Comparison of ENCODE assay signal across 27 cellular contexts in the genomic region with DNA sequence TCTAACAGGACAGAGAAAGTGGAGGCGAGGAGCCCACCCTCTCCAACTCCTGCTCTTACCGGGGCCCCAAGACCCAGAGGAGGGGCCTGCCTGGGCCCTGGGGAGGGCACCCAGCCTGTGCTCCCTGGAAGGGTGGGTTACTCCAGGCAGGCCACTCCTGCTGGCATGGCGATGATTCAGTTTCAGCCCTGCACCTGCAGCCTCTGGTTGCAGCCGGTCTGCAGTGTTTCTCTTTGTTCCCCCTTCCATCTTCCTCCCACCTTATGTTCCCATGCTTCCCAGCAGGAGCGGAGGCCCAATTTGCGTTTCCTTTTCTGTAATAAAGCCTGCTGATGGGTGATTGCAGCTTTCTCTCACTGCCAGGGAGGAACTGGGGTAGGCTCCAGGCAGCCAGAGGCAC. TPM values are rescaled to one million over a fixed set of nuclear protein-coding genes. Genes with fewer than 3 reads are reported as not detected.
DNase-seq lines count a peak whose midpoint lies in the region; ATAC-seq and TF ChIP-seq lines count a peak whose summit lies in the region.
"Had no signal": no experiment of that assay in that cellular context is flagged by ENCODE, and none has a peak within 500 bp of the region (broad histone marks: within the 10 kb centered on the region; RNA-seq: fewer than 3 reads in every experiment).

No MANE protein-coding gene starts in this region.

- H3K27ac ChIP-seq in GM23338 (ENCODE audit: low read depth) (no peak overlapping the region), osteoblast (ENCODE audit: low read depth, low read length) (no peak overlapping the region)
- H3K27ac ChIP-seq: transverse colon had no signal

- H3K27me3 Mint-ChIP-seq in GM23338 (ENCODE audit: insufficient read depth, low read depth, poor library complexity), result peaks cover 13% of the 10 kb centered on the region
- no peaks in the 10 kb centered on the region for H3K27me3 Mint-ChIP-seq in activated T-cell treated with anti-CD3 and anti-CD28 coated beads, Interleukin-2, amount 50 U/mL, for 72 hours (ENCODE audit: low read depth)
- H3K27me3 Mint-ChIP-seq: activated naive CD4-positive, alpha-beta T cell treated with anti-CD3 and anti-CD28 coated beads, Interleukin-2, amount 50 U/mL, for 24 hours had no signal

- TF ChIP-seq CTCF in GM23338 (conservative IDR thresholded peaks at IDR 0.05; ENCODE audit: low read depth in 2 of 2) (no peak), osteoblast (IDR thresholded peaks at IDR 0.05; ENCODE audit: extremely low read depth, low read depth, low read length) (no peak)

- H3K4me3 ChIP-seq in GM23338 (no peak overlapping the region), iPS-15b (ENCODE audit: low read depth, low read length) (no peak overlapping the region), osteoblast (ENCODE audit: insufficient read depth, low read length) (no peak overlapping the region)
- H3K4me3 ChIP-seq: transverse colon had no signal

- no peaks in the 10 kb centered on the region for H3K79me2 ChIP-seq in GM23338 (replicated peaks; ENCODE audit: insufficient read depth)
- no peaks in the 10 kb centered on the region for H3K79me2 ChIP-seq in osteoblast (ENCODE audit: insufficient read depth, low read length)

- ATAC-seq in GM23338, result peak; percentile 61
- ATAC-seq in activated T-cell treated with anti-CD3 and anti-CD28 coated beads, Interleukin-2, amount 50 U/mL, for 72 hours (replicated peaks in 1 of 2), result no peak
- ATAC-seq: activated CD8-positive, alpha-beta T cell treated with anti-CD3 and anti-CD28 coated beads, Interleukin-2, amount 10 ng/mL, durations not matched to agents 7 days and 5 days; HCT116; naive thymus-derived CD4-positive, alpha-beta T cell had no signal

- DNase-seq in GM23338 (ENCODE audit: low spot score), result peak; percentile 54
- DNase-seq in NCI-H146 treated with DMSO at 0.1 percent for 48 hours (lab: John Stamatoyannopoulos, UW; ENCODE audit: unreplicated experiment), result peak; percentile 32
- peak; percentile 64 for DNase-seq in osteoblast (ENCODE audit: insufficient read length, low spot score, missing footprints)
- DNase-seq in activated T-cell treated with anti-CD3 and anti-CD28 coated beads, Interleukin-2, amount 50 U/mL, for 72 hours, result no peak
- no peak for DNase-seq in NCI-H526 (lab: John Stamatoyannopoulos, UW)
- no peak for DNase-seq in NCI-H2029 treated with DMSO at 0.1 percent for 48 hours (lab: John Stamatoyannopoulos, UW)
- DNase-seq: activated CD4-positive, CD25-positive, alpha-beta regulatory T cell treated with anti-CD3 and anti-CD28 coated beads, Interleukin-2, amount 50 U/mL, for 72 hours; activated CD8-positive, alpha-beta T cell treated with anti-CD3 and anti-CD28 coated beads, Interleukin-2, amount 10 ng/mL, durations not matched to agents 7 days and 5 days; amygdala; DMS79 treated with DMSO at 0.1 percent for 48 hours; effector memory CD4-positive, alpha-beta T cell; GDM1; islet precursor cell; midbrain; naive thymus-derived CD4-positive, alpha-beta T cell; NCI-H187; NCI-H226; NCI-H82; SHP77 treated with DMSO at 0.1 percent for 48 hours; T-helper 2 cell had no signal

- 0 out of 2 replicates have a peak overlapping the region, but pooled peaks have one; percentile 48 for H3K4me2 ChIP-seq in GM23338
- H3K4me2 ChIP-seq in osteoblast (ENCODE audit: insufficient read depth, low read length), result no peak overlapping the region

- H3K9ac ChIP-seq in iPS-15b (ENCODE audit: low read depth, low read length), result peak overlapping the region; percentile 24

- peaks cover 4% of the 10 kb centered on the region; the same call in 1 of the 2 replicates for H3K9me2 ChIP-seq in GM23338 (ENCODE audit: insufficient read depth)

- H3K4me1 ChIP-seq in GM23338 (ENCODE audit: insufficient read depth), result peaks cover 7% of the 10 kb centered on the region; the same call in 1 of the 2 replicates
- peaks cover 4% of the 10 kb centered on the region for H3K4me1 ChIP-seq in iPS-15b (ENCODE audit: control insufficient read depth, insufficient read depth, low read length)
- H3K4me1 ChIP-seq in osteoblast (ENCODE audit: insufficient read depth, low read length), result no peaks in the 10 kb centered on the region

- H3K4me1 Mint-ChIP-seq in GM23338, result peaks cover 22% of the 10 kb centered on the region
- no peaks in the 10 kb centered on the region for H3K4me1 Mint-ChIP-seq in activated T-cell treated with anti-CD3 and anti-CD28 coated beads, Interleukin-2, amount 50 U/mL, for 72 hours (ENCODE audit: low read depth)
- H3K4me1 Mint-ChIP-seq: activated naive CD4-positive, alpha-beta T cell treated with anti-CD3 and anti-CD28 coated beads, Interleukin-2, amount 50 U/mL, for 24 hours; naive thymus-derived CD4-positive, alpha-beta T cell; stimulated activated effector memory CD8-positive, alpha-beta T cell treated with anti-CD3 and anti-CD28 coated beads, Interleukin-12 subunit alpha, Interleukin-12 subunit beta, amount 100 ng/mL, for 72 hours had no signal

- H2AFZ ChIP-seq in GM23338 (peak overlapping the region; percentile 93), osteoblast (ENCODE audit: low read length) (no peak overlapping the region)

- H3K9me3 ChIP-seq in iPS-15b (ENCODE audit: control insufficient read depth, insufficient read depth, low read length) (no peaks in the 10 kb centered on the region), osteoblast (ENCODE audit: low read depth, low read length) (no peaks in the 10 kb centered on the region)
- H3K9me3 ChIP-seq: transverse colon had no signal

- no peaks in the 10 kb centered on the region for H3K27me3 ChIP-seq in GM23338 (ENCODE audit: insufficient read depth)
- no peaks in the 10 kb centered on the region for H3K27me3 ChIP-seq in iPS-15b (ENCODE audit: control insufficient read depth, insufficient read depth, low read length)
- H3K27me3 ChIP-seq in osteoblast (ENCODE audit: insufficient read depth, low read length), result peaks cover 9% of the 10 kb centered on the region
- H3K27me3 ChIP-seq: transverse colon had no signal

- H4K20me1 ChIP-seq in GM23338 (replicated peaks; ENCODE audit: insufficient read depth), result no peaks in the 10 kb centered on the region
- no peaks in the 10 kb centered on the region for H4K20me1 ChIP-seq in osteoblast (ENCODE audit: insufficient read depth, low read length)

- no peaks in the 10 kb centered on the region for H3K36me3 Mint-ChIP-seq in GM23338 (ENCODE audit: low read depth)
- H3K36me3 Mint-ChIP-seq in activated T-cell treated with anti-CD3 and anti-CD28 coated beads, Interleukin-2, amount 50 U/mL, for 72 hours (ENCODE audit: insufficient read depth in 2 of 2), result no peaks in the 10 kb centered on the region
- H3K36me3 Mint-ChIP-seq: activated naive CD4-positive, alpha-beta T cell treated with anti-CD3 and anti-CD28 coated beads, Interleukin-2, amount 50 U/mL, for 24 hours; IgD-negative memory B cell; naive thymus-derived CD4-positive, alpha-beta T cell; stimulated activated effector memory CD8-positive, alpha-beta T cell treated with anti-CD3 and anti-CD28 coated beads, Interleukin-12 subunit alpha, Interleukin-12 subunit beta, amount 100 ng/mL, for 72 hours had no signal

- H3K9me3 Mint-ChIP-seq in GM23338, result no peaks in the 10 kb centered on the region
- H3K9me3 Mint-ChIP-seq in activated T-cell treated with anti-CD3 and anti-CD28 coated beads, Interleukin-2, amount 50 U/mL, for 72 hours, result no peaks in the 10 kb centered on the region
- H3K9me3 Mint-ChIP-seq: activated naive CD4-positive, alpha-beta T cell treated with anti-CD3 and anti-CD28 coated beads, Interleukin-2, amount 50 U/mL, for 24 hours; activated T-helper 2 cell treated with anti-CD3 and anti-CD28 coated beads, Interferon-gamma antibody, Interleukin-2, Interleukin-4, amounts not matched to agents 10 μg/mL and 5 μg/mL and 100 μg/mL, durations not matched to agents 14 hours and 24 hours and 36 hours; naive thymus-derived CD4-positive, alpha-beta T cell; stimulated activated effector memory CD8-positive, alpha-beta T cell treated with anti-CD3 and anti-CD28 coated beads, Interleukin-12 subunit alpha, Interleukin-12 subunit beta, amount 100 ng/mL, for 72 hours had no signal

- H3K36me3 ChIP-seq in GM23338 (ENCODE audit: insufficient read depth), result no peaks in the 10 kb centered on the region
- H3K36me3 ChIP-seq in iPS-15b (ENCODE audit: control insufficient read depth, insufficient read depth, low read length), result peaks cover 4% of the 10 kb centered on the region
- H3K36me3 ChIP-seq in osteoblast (ENCODE audit: insufficient read depth, low read length), result no peaks in the 10 kb centered on the region
- H3K36me3 ChIP-seq: transverse colon had no signal

- H3K27ac Mint-ChIP-seq in GM23338, result peak overlapping the region; percentile 44; the same call in 1 of the 2 replicates
- H3K27ac Mint-ChIP-seq in activated T-cell treated with anti-CD3 and anti-CD28 coated beads, Interleukin-2, amount 50 U/mL, for 72 hours, result no peak overlapping the region
- H3K27ac Mint-ChIP-seq: activated CD8-positive, alpha-beta T cell treated with anti-CD3 and anti-CD28 coated beads, Interleukin-2, amount 10 ng/mL, durations not matched to agents 7 days and 5 days; activated naive CD4-positive, alpha-beta T cell treated with anti-CD3 and anti-CD28 coated beads, Interleukin-2, amount 50 U/mL, for 24 hours; activated T-helper 2 cell treated with anti-CD3 and anti-CD28 coated beads, Interferon-gamma antibody, Interleukin-2, Interleukin-4, amounts not matched to agents 10 μg/mL and 5 μg/mL and 100 μg/mL, durations not matched to agents 14 hours and 24 hours and 36 hours; IgD-negative memory B cell; naive thymus-derived CD4-positive, alpha-beta T cell; stimulated activated effector memory CD8-positive, alpha-beta T cell treated with anti-CD3 and anti-CD28 coated beads, Interleukin-12 subunit alpha, Interleukin-12 subunit beta, amount 100 ng/mL, for 72 hours had no signal

- no peak overlapping the region for H3K4me3 Mint-ChIP-seq in GM23338
- H3K4me3 Mint-ChIP-seq in activated T-cell treated with anti-CD3 and anti-CD28 coated beads, Interleukin-2, amount 50 U/mL, for 72 hours, result no peak overlapping the region
- H3K4me3 Mint-ChIP-seq: activated CD8-positive, alpha-beta T cell treated with anti-CD3 and anti-CD28 coated beads, Interleukin-2, amount 10 ng/mL, durations not matched to agents 7 days and 5 days; activated naive CD4-positive, alpha-beta T cell treated with anti-CD3 and anti-CD28 coated beads, Interleukin-2, amount 50 U/mL, for 24 hours; IgD-negative memory B cell; naive thymus-derived CD4-positive, alpha-beta T cell; stimulated activated effector memory CD8-positive, alpha-beta T cell treated with anti-CD3 and anti-CD28 coated beads, Interleukin-12 subunit alpha, Interleukin-12 subunit beta, amount 100 ng/mL, for 72 hours had no signal

- 0 out of 2 replicates have a peak, but pooled peaks cover 5% of the 10 kb centered on the region for H3F3A ChIP-seq in GM23338 (replicated peaks; ENCODE audit: low read depth)

TF ChIP-seq in GM23338, 12 proteins besides CTCF, POLR2A, EP300 and RAD21 (continues in another document):
- TF ChIP-seq ZNF331 (CRISPR knock-in tag; IDR thresholded peaks at IDR 0.05; ENCODE audit: low read depth) (no peak), NANOG (IDR thresholded peaks at IDR 0.05; ENCODE audit: borderline replicate concordance) (no peak), POLR2AphosphoS5 (IDR thresholded peaks at IDR 0.05; ENCODE audit: low read depth) (no peak)

RNA-seq across cellular contexts. Expression of a gene that starts 53.2 kb away (rescaled TPM):
- total RNA-seq in GM23338 (2014; rRNA removed; shearing (Covaris generic)), result 24.8 and 26.8 TPM in 2 replicates
- polyA plus RNA-seq in GM23338 (2016; fragmentation: Nextera tagmentation; extraction: Ambion mirVana), result 7.6 and 8.0 TPM in 2 replicates
- total RNA-seq in osteoblast, result 38.6 and 46.0 TPM in 2 replicates
- under 1 TPM in 1 of 2 donors, not detected in 1; 0.12 TPM for total RNA-seq in activated T-cell treated with anti-CD3 and anti-CD28 coated beads, Interleukin-2, amount 50 U/mL, for 72 hours
- polyA plus RNA-seq: IgD-negative memory B cell; naive thymus-derived CD4-positive, alpha-beta T cell had no signal

Comparison
In these comparisons a context has a peak if more than half of its experiments do, and no peak if none do; other contexts are left out.
1. DNase-seq: peak in GM23338 (single experiment), NCI-H146 treated with DMSO at 0.1 percent for 48 hours (single experiment) and osteoblast (single experiment); none in activated T-cell treated with anti-CD3 and anti-CD28 coated beads, Interleukin-2, amount 50 U/mL, for 72 hours (0 of 2), NCI-H526 (0 of 2) and NCI-H2029 treated with DMSO at 0.1 percent for 48 hours (single experiment).
2. RNA of a gene that starts 53.2 kb away (total RNA-seq): 38.6 to 46.0 TPM in osteoblast and 24.8 to 26.8 TPM in GM23338; 0.12 TPM in activated T-cell treated with anti-CD3 and anti-CD28 coated beads, Interleukin-2, amount 50 U/mL, for 72 hours; every median in the first group is over 10 times any median in the second.